8 cellular contexts compared by ENCODE assay signal in the genomic region with DNA sequence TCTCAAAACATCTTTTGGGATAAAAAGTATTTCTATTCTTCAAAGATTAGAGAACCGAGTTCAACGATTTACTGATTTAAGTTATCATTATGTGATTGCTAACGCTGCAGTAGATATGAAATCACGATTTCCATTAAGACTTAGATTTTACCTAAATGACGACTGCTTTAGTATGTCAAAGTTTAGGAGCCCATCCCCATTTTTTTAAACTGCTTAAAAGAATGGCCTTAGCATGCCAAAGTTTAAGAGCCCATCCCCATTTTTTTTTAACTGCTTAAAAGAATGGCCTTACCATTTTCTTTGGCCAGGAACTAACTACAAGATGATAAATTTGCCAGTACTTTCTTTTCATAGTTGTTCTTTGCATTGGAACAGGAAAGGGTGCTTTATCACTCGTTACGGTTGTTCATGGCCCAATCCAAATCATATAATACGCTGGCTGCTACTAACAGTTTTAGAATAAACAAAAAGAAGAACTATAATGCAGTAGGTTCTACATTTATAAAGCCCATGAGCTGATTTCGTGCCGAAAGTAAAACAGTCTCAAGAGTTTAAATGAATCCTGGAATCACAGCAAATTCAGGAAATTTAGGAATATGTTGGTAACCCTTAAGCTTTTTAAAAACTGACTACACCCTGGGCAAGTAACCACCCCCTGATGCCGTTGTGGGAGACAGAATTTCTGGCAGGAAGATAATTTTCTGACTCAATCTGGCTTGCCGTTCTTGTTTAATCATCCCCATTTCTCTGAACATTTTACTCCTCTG. TPM values are rescaled to one million over a fixed set of nuclear protein-coding genes. Genes with fewer than 3 reads are reported as not detected.
DNase-seq lines count a peak whose midpoint lies in the region; ATAC-seq and TF ChIP-seq lines count a peak whose summit lies in the region.

No MANE protein-coding gene starts in this region.

- CTCF ChIA-PET in HEK293T (lab: Yijun Ruan, JAX): interaction anchor here (0.6 to 1.3 kb wide), 4 partner anchors 10 to 214 kb away, joined by 3 read pairs; no protein-coding TSS in a partner anchor

- H3K14ac ChIP-seq in trophoblast cell (ENCODE audit: low read length): no peak overlapping the region

- H4K91ac ChIP-seq in trophoblast cell (ENCODE audit: low read depth, low read length): no peak overlapping the region

- H3K4me3 ChIP-seq in heart left ventricle (peak overlapping the region; percentile 71 to 92 (median 86)), esophagus muscularis mucosa (peak overlapping the region; percentile 67 to 93 (median 76)), trophoblast cell (ENCODE audit: low read depth, low read length) (no peak overlapping the region)

- H3K18ac ChIP-seq in trophoblast cell (ENCODE audit: low read length): no peak overlapping the region

- WGBS in heart left ventricle, 4 donors: 19 to 27% (median 22%) methylated on average over 12 of the region's 12 CpGs
- WGBS in esophagus muscularis mucosa: 30% methylated on average over 12 of the region's 12 CpGs
- WGBS in trophoblast cell (ENCODE audit: extremely low coverage, insufficient coverage, insufficient read length): no CpG with 5 or more reads among the region's 12 CpGs

- no peak overlapping the region for H2AK5ac ChIP-seq in trophoblast cell (ENCODE audit: low read length)

- DNase-seq in heart left ventricle (no peak), left ventricle myocardium superior (no peak), SW480 (ENCODE audit: low spot score) (peak; percentile 35), esophagus muscularis mucosa (ENCODE audit: extremely low spot score) (no peak), trophoblast cell (peak in 1 of 2 donors; percentile 60), ureter (ENCODE audit: low spot score) (no peak), HEK293T (ENCODE audit: extremely low spot score) (no peak), left lobe of liver (ENCODE audit: low spot score) (no peak)

- no peak overlapping the region for H2BK120ac ChIP-seq in trophoblast cell (ENCODE audit: insufficient read depth, low read length, poor library complexity)

- no peak overlapping the region for H2BK5ac ChIP-seq in trophoblast cell (ENCODE audit: low read depth, low read length, poor library complexity)

- no peak overlapping the region for H3K23ac ChIP-seq in trophoblast cell (ENCODE audit: low read length)

- no peak for TF ChIP-seq EP300 in esophagus muscularis mucosa (IDR thresholded peaks at IDR 0.05)

- H3K4me2 ChIP-seq in trophoblast cell (ENCODE audit: low read length): peak overlapping the region; percentile 51

- TF ChIP-seq CTCF in heart left ventricle (IDR thresholded peaks at IDR 0.05) (no peak), esophagus muscularis mucosa (IDR thresholded peaks at IDR 0.05) (no peak)

- H3K36me3 ChIP-seq in heart left ventricle (no peaks in the 10 kb centered on the region), esophagus muscularis mucosa (no peaks in the 10 kb centered on the region), trophoblast cell (ENCODE audit: control insufficient read depth in 1 of 2, insufficient read depth in 2 of 2, low read length in 2 of 2) (peaks cover 6 to 7% of the 10 kb centered on the region in 2 experiments)

- H3K4me1 ChIP-seq in heart left ventricle: peaks cover 0 to 20% (median 3%) of the 10 kb centered on the region in 12 donors
- H3K4me1 ChIP-seq in esophagus muscularis mucosa: peaks cover 0 to 24% (median 17%) of the 10 kb centered on the region in 4 donors
- H3K4me1 ChIP-seq in trophoblast cell (ENCODE audit: control insufficient read depth in 1 of 2, insufficient read depth in 2 of 2, low read length in 2 of 2): no peaks in the 10 kb centered on the region

- no peak overlapping the region for H2AFZ ChIP-seq in trophoblast cell (ENCODE audit: insufficient read depth, low read length, poor library complexity)

- no peak overlapping the region for H3K9ac ChIP-seq in trophoblast cell (ENCODE audit: low read length)

- TF ChIP-seq POLR2A in heart left ventricle (IDR thresholded peaks at IDR 0.05) (no peak), esophagus muscularis mucosa (IDR thresholded peaks at IDR 0.05; ENCODE audit: low read depth) (no peak)

- no peak overlapping the region for H4K8ac ChIP-seq in trophoblast cell (ENCODE audit: low read depth, low read length)

- H3K79me1 ChIP-seq in trophoblast cell (ENCODE audit: low read length): peaks cover 29% of the 10 kb centered on the region

- no peaks in the 10 kb centered on the region for H3K9me3 ChIP-seq in heart left ventricle
- no peaks in the 10 kb centered on the region for H3K9me3 ChIP-seq in esophagus muscularis mucosa
- peaks cover 4% of the 10 kb centered on the region for H3K9me3 ChIP-seq in trophoblast cell (ENCODE audit: insufficient read depth, low read depth, low read length)

- H2BK12ac ChIP-seq in trophoblast cell (ENCODE audit: low read length): no peak overlapping the region

- POLR2A ChIA-PET in HEK293T (lab: Yijun Ruan, JAX): interaction anchor here (0.8 to 3.0 kb wide), 6 partner anchors 10 to 165 kb away, joined by 3 to 14 read pairs (median 7); no protein-coding TSS in a partner anchor

- peaks cover 28% of the 10 kb centered on the region for H3K79me2 ChIP-seq in trophoblast cell (ENCODE audit: control insufficient read depth, insufficient read depth, low read length, poor library complexity)

- intact Hi-C loops in heart left ventricle (cut with DNase I): loop anchor here in 6 of 10 donors (1.0 to 10.0 kb wide), 6 partner anchors 35 to 442 kb away; no protein-coding TSS in a partner anchor
- intact Hi-C loops in left ventricle myocardium superior (cut with micrococcal nuclease): no loop called here
- intact Hi-C loops in esophagus muscularis mucosa (cut with DNase I): loop anchor here (10.0 kb wide), 2 partner anchors 172 to 442 kb away; no protein-coding TSS in a partner anchor

- H4K12ac ChIP-seq in trophoblast cell (ENCODE audit: low read depth, low read length): peak overlapping the region; percentile 59

- H3K4ac ChIP-seq in trophoblast cell (ENCODE audit: low read depth, low read length): no peak overlapping the region

- ATAC-seq in heart left ventricle: no peak
- ATAC-seq in left ventricle myocardium superior: no peak
- ATAC-seq in left lobe of liver: no peak

- H3K27ac ChIP-seq in heart left ventricle (peak overlapping the region; percentile 96 to 100 (median 99)), esophagus muscularis mucosa (replicated peaks in 1 of 4) (peak overlapping the region; percentile 93 to 100 (median 98)), trophoblast cell (ENCODE audit: low read depth, low read length) (peak overlapping the region; percentile 92)

- H3K27me3 ChIP-seq in heart left ventricle (no peaks in the 10 kb centered on the region), esophagus muscularis mucosa (no peaks in the 10 kb centered on the region), trophoblast cell (ENCODE audit: insufficient read depth, low read length) (no peaks in the 10 kb centered on the region)

TF ChIP-seq in HEK293T, 16 proteins besides CTCF, POLR2A, EP300 and RAD21:
- TF ChIP-seq ARNT (IDR thresholded peaks at IDR 0.05): no peak
- no peak for TF ChIP-seq SP1 (IDR thresholded peaks at IDR 0.05)
- TF ChIP-seq SUZ12 (IDR thresholded peaks at IDR 0.05): no peak
- TF ChIP-seq ELF4 (IDR thresholded peaks at IDR 0.05): no peak
- no peak for TF ChIP-seq FOXA1 (IDR thresholded peaks at IDR 0.05)
- TF ChIP-seq ZNF384 (IDR thresholded peaks at IDR 0.05): no peak
- TF ChIP-seq, protein P1, sequence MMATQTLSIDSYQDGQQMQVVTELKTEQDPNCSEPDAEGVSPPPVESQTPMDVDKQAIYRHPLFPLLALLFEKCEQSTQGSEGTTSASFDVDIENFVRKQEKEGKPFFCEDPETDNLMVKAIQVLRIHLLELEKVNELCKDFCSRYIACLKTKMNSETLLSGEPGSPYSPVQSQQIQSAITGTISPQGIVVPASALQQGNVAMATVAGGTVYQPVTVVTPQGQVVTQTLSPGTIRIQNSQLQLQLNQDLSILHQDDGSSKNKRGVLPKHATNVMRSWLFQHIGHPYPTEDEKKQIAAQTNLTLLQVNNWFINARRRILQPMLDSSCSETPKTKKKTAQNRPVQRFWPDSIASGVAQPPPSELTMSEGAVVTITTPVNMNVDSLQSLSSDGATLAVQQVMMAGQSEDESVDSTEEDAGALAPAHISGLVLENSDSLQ (IDR thresholded peaks at IDR 0.05): no peak

RNA-seq across cellular contexts. Expression of gene TSC22D2, which starts 0.9 kb away (rescaled TPM):
- total RNA-seq in heart left ventricle (10 to 100 TPM; 12.7 to 55.8 (median 32.6) TPM), left ventricle myocardium superior (22.7 TPM), esophagus muscularis mucosa (10 to 100 TPM; 19.1 to 27.1 (median 21.2) TPM), ureter (57.9 TPM), left lobe of liver (8.5 TPM)
- polyA plus RNA-seq in heart left ventricle: 10 to 100 TPM; 11.5 to 22.6 TPM
- 64.7 and 65.3 TPM in 2 replicates for polyA plus RNA-seq in trophoblast cell (2013)
